In the genomic region with DNA sequence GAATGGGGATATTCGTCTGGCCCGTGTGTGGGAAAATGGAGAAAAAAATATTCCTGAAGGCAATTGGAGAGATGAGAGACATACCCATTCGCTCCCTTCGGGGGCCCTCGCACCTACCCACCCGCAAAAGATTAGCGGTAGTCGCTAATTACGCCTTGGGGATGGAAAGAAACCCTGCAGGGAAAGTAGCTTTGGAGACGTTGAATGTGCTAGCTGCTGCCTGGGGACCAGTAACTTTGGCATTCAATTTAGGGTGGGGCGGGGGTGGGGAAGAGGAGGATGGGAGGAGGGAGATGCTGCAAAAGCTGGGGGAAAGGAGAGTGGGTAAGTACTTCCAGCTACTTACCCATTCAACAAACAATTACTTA, we compare ENCODE assay signal across 1 cellular context.
TF ChIP-seq lines count a peak whose summit lies in the region.

No MANE protein-coding gene starts in this region.

TF ChIP-seq in HepG2, 621 proteins besides CTCF, POLR2A, EP300 and RAD21:
- TF ChIP-seq, protein P1, sequence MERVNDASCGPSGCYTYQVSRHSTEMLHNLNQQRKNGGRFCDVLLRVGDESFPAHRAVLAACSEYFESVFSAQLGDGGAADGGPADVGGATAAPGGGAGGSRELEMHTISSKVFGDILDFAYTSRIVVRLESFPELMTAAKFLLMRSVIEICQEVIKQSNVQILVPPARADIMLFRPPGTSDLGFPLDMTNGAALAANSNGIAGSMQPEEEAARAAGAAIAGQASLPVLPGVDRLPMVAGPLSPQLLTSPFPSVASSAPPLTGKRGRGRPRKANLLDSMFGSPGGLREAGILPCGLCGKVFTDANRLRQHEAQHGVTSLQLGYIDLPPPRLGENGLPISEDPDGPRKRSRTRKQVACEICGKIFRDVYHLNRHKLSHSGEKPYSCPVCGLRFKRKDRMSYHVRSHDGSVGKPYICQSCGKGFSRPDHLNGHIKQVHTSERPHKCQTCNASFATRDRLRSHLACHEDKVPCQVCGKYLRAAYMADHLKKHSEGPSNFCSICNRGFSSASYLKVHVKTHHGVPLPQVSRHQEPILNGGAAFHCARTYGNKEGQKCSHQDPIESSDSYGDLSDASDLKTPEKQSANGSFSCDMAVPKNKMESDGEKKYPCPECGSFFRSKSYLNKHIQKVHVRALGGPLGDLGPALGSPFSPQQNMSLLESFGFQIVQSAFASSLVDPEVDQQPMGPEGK (CRISPR knock-in tag; IDR thresholded peaks at IDR 0.05) = 0 out of 2 replicates have a peak, but pooled peaks have one; percentile 1
- no peak for TF ChIP-seq ZNF34 (CRISPR knock-in tag; IDR thresholded peaks at IDR 0.05; ENCODE audit: borderline replicate concordance)
TF ChIP-seq in HepG2: peak in this region for 1.
